10 cellular contexts compared by ENCODE assay signal in the genomic region with DNA sequence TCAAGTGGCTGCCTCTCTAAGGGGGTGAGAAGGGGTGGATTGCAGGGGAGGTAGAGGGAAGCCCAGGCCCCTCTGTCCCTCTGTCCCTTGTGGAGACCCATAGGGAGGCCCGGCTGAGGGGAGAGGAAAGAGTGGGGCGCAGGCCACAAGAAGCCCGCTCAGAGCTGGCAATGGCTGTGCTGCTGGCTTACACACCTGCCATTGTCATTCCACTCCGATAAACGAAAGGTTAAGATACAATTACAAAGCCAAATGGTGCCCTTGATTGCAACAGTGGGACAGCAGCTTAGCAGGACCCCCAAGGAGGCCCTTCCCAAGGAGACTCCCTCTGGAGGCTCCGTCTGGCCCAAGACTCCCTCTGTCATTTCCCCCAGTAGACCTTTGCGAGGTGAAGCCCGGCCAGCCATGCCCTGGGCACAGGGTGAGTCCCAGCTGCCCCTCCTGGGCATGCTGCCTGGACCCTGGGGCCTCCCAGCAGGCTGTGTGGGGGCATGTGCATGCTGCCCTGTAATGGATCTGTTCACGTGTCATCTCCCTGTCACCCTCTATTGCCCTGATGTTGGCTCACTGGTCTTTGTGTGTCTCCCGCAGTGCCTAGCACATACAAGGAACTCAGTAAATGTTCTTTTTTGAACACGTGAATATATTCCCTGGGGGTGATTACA. TPM values are rescaled to one million over a fixed set of nuclear protein-coding genes. Genes with fewer than 3 reads are reported as not detected.
"Had no signal": no experiment of that assay in that cellular context is flagged by ENCODE, and none has a peak within 500 bp of the region (broad histone marks: within the 10 kb centered on the region; RNA-seq: fewer than 3 reads in every experiment).

No MANE protein-coding gene starts in this region.

- H3K36me3 ChIP-seq: pancreas, thyroid gland, vagina had no signal

- H3K9me3 ChIP-seq: pancreas, thyroid gland, vagina had no signal

- H3K4me1 ChIP-seq: pancreas had no signal

- DNase-seq: activated CD4-positive, alpha-beta memory T cell treated with anti-CD3 and anti-CD28 coated beads, Interleukin-2, amount 10 ng/mL, durations not matched to agents 7 days and 5 days; activated CD4-positive, alpha-beta T cell treated with anti-CD3 and anti-CD28 coated beads for 36 hours; activated gamma-delta T cell; activated T-cell treated with anti-CD3 and anti-CD28 coated beads, Interleukin-2, amount 50 U/mL, for 48 hours; foreskin keratinocyte; pancreas; small intestine; thyroid gland had no signal

- H3K4me3 ChIP-seq: pancreas, thyroid gland, vagina had no signal

- ATAC-seq: activated CD4-positive, alpha-beta T cell treated with anti-CD3 and anti-CD28 coated beads for 36 hours; foreskin keratinocyte had no signal

- H3K27ac ChIP-seq: foreskin keratinocyte, pancreas, thyroid gland, vagina, VCaP had no signal

- H3K27me3 ChIP-seq: foreskin keratinocyte, pancreas, thyroid gland, vagina had no signal

RNA-seq across cellular contexts. Expression of a gene that starts 45.2 kb away (rescaled TPM):
- total RNA-seq: activated CD4-positive, alpha-beta memory T cell treated with anti-CD3 and anti-CD28 coated beads, Interleukin-2, amount 10 ng/mL, durations not matched to agents 7 days and 5 days; activated CD4-positive, alpha-beta T cell treated with anti-CD3 and anti-CD28 coated beads for 36 hours had no signal
